16 cellular contexts compared by ENCODE assay signal in genomic region chr6:17031961-17032360, GRCh38.
DNase-seq lines count a peak whose midpoint lies in the region; ATAC-seq, FAIRE-seq and TF ChIP-seq lines count a peak whose summit lies in the region.
"Had no signal": no experiment of that assay in that cellular context is flagged by ENCODE, and none has a peak within 500 bp of the region (broad histone marks: within the 10 kb centered on the region; RNA-seq: fewer than 3 reads in every experiment).

No MANE protein-coding gene starts in this region.

- TF ChIP-seq EP300 in HepG2 (IDR thresholded peaks at IDR 0.05; ENCODE audit: low read depth in 2 of 2, low read length in 2 of 2): no peak
- TF ChIP-seq EP300 in HepG2 (CRISPR knock-in tag; IDR thresholded peaks at IDR 0.05; ENCODE audit: borderline replicate concordance): no peak

- H3K4me3 Mint-ChIP-seq in brain: peak overlapping the region in 4 of 5 experiments; percentile 45 to 80 (median 66)
- peak overlapping the region in 1 of 2 donors; percentile 19 for H3K4me3 Mint-ChIP-seq in CD14-positive monocyte
- no peak overlapping the region for H3K4me3 Mint-ChIP-seq in activated CD8-positive, alpha-beta memory T cell treated with anti-CD3 and anti-CD28 coated beads, Interleukin-2, amount 10 ng/mL, durations not matched to agents 7 days and 5 days
- H3K4me3 Mint-ChIP-seq: stimulated activated effector memory CD8-positive, alpha-beta T cell treated with anti-CD3 and anti-CD28 coated beads, Interleukin-12 subunit alpha, Interleukin-12 subunit beta, amount 100 ng/mL, for 72 hours had no signal

- H3K79me2 ChIP-seq in HepG2 (ENCODE audit: insufficient read depth, low read length): no peaks in the 10 kb centered on the region

- H3K4me2 ChIP-seq in HepG2 (ENCODE audit: low read depth, low read length): no peak overlapping the region

- no peak for FAIRE-seq in HepG2 (lab: Jason Lieb, UNC)
- FAIRE-seq: GM18507, H1 had no signal

- ATAC-seq in left ventricle myocardium superior (peak; percentile 82), HepG2 (no peak)
- ATAC-seq in activated CD8-positive, alpha-beta memory T cell treated with anti-CD3 and anti-CD28 coated beads, Interleukin-2, amount 10 ng/mL, durations not matched to agents 7 days and 5 days: no peak
- ATAC-seq: stimulated activated effector memory CD8-positive, alpha-beta T cell treated with anti-CD3 and anti-CD28 coated beads, Interleukin-12 subunit alpha, Interleukin-12 subunit beta, amount 100 ng/mL, for 72 hours had no signal

- WGBS in HepG2 (ENCODE audit: low lambda C conversion rate): 74% methylated on average over 19 of the region's 19 CpGs

- no peaks in the 10 kb centered on the region for H4K20me1 ChIP-seq in HepG2 (ENCODE audit: insufficient read depth, low read length)

- peaks cover 0 to 3% of the 10 kb centered on the region in 2 experiments; a peak in 2 of 5 replicates for H3K27me3 ChIP-seq in HepG2 (ENCODE audit: control insufficient read depth in 1 of 2, insufficient read depth in 2 of 2, low read length in 2 of 2)

- no peaks in the 10 kb centered on the region for H3K36me3 ChIP-seq in HepG2 (replicated peaks in 1 of 2; ENCODE audit: control insufficient read depth in 1 of 2, insufficient read depth in 2 of 2, low read length in 2 of 2)

- H3K9me3 Mint-ChIP-seq in brain: peaks cover 0 to 11% (median 0%) of the 10 kb centered on the region in 5 experiments
- peaks cover 0 to 13% (median 8%) of the 10 kb centered on the region in 7 donors for H3K9me3 Mint-ChIP-seq in CD14-positive monocyte
- no peaks in the 10 kb centered on the region for H3K9me3 Mint-ChIP-seq in activated CD8-positive, alpha-beta memory T cell treated with anti-CD3 and anti-CD28 coated beads, Interleukin-2, amount 10 ng/mL, durations not matched to agents 7 days and 5 days (ENCODE audit: low read depth)

- H3K9me3 ChIP-seq in HepG2 (ENCODE audit: low read length): no peaks in the 10 kb centered on the region

- no peak for TF ChIP-seq CTCF in brain (conservative IDR thresholded peaks at IDR 0.05)
- TF ChIP-seq CTCF in CD14-positive monocyte (IDR thresholded peaks at IDR 0.05): no peak
- TF ChIP-seq CTCF in HepG2 (CRISPR knock-in tag; IDR thresholded peaks at IDR 0.05): no peak

- H3K27ac ChIP-seq in HepG2 (ENCODE audit: extremely low read length, insufficient read depth, low read length): no peak overlapping the region

- POLR2A ChIA-PET in HepG2 (lab: Yijun Ruan, JAX): no interaction called here

- in situ Hi-C loops in HepG2 (cut with HindIII; ENCODE audit: extremely low pct_ligation_motif_present, low pct_unique_long_range_greater_than_20kb): no loop called here

- 0 out of 2 replicates have a peak, but pooled peaks cover 7% of the 10 kb centered on the region for H3K4me1 ChIP-seq in HepG2 (ENCODE audit: insufficient read depth, low read length)

- H3K27ac Mint-ChIP-seq in brain: peak overlapping the region in 4 of 5 experiments; percentile 92 to 98 (median 96)
- H3K27ac Mint-ChIP-seq in CD14-positive monocyte: no peak overlapping the region
- H3K27ac Mint-ChIP-seq in activated CD8-positive, alpha-beta memory T cell treated with anti-CD3 and anti-CD28 coated beads, Interleukin-2, amount 10 ng/mL, durations not matched to agents 7 days and 5 days: no peak overlapping the region
- H3K27ac Mint-ChIP-seq: stimulated activated effector memory CD8-positive, alpha-beta T cell treated with anti-CD3 and anti-CD28 coated beads, Interleukin-12 subunit alpha, Interleukin-12 subunit beta, amount 100 ng/mL, for 72 hours had no signal

- peak; percentile 62 for DNase-seq in COLO829 (ENCODE audit: low spot score)
- peak; percentile 45 for DNase-seq in left ventricle myocardium superior
- peak; percentile 39 to 92 (median 56) for DNase-seq in posterior cingulate gyrus
- no peak for DNase-seq in CD14-positive monocyte (ENCODE audit: low spot score)
- no peak for DNase-seq in HepG2 (ENCODE audit: low spot score)
- DNase-seq in activated CD8-positive, alpha-beta memory T cell treated with anti-CD3 and anti-CD28 coated beads, Interleukin-2, amount 10 ng/mL, durations not matched to agents 7 days and 5 days: no peak
- no peak for DNase-seq in NCI-H82 (lab: John Stamatoyannopoulos, UW)
- DNase-seq: activated T-cell treated with anti-CD3 and anti-CD28 coated beads, Interleukin-2, amount 50 U/mL, for 48 hours; islet precursor cell; MV-4-11; retina; SHP77 treated with DMSO at 0.1 percent for 48 hours had no signal

- intact Hi-C loops in left ventricle myocardium superior (cut with micrococcal nuclease) (no loop called here), posterior cingulate gyrus (cut with DNase I) (no loop called here), CD14-positive monocyte (cut with micrococcal nuclease) (no loop called here), HepG2 (cut with micrococcal nuclease; ENCODE audit: unreplicated experiment) (no loop called here)

- H3K9ac ChIP-seq in HepG2 (ENCODE audit: insufficient read depth, low read depth, low read length): no peak overlapping the region

- H3K27me3 Mint-ChIP-seq in brain: peaks cover 11% of the 10 kb centered on the region
- H3K27me3 Mint-ChIP-seq in CD14-positive monocyte (ENCODE audit: low read depth in 3 of 3): peaks cover 2 to 34% (median 32%) of the 10 kb centered on the region in 3 donors
- H3K27me3 Mint-ChIP-seq in activated CD8-positive, alpha-beta memory T cell treated with anti-CD3 and anti-CD28 coated beads, Interleukin-2, amount 10 ng/mL, durations not matched to agents 7 days and 5 days: peaks cover 7% of the 10 kb centered on the region

- no peak overlapping the region for H2AFZ ChIP-seq in HepG2 (ENCODE audit: low read length)

- no peak for TF ChIP-seq RAD21 in HepG2 (CRISPR knock-in tag; IDR thresholded peaks at IDR 0.05)

- TF ChIP-seq POLR2A in HepG2 (IDR thresholded peaks at IDR 0.05; ENCODE audit: insufficient read depth in 1 of 2, low read depth in 2 of 2, low read length in 2 of 2): no peak

- BruUV-seq in HepG2 (replicated peaks; lab: Mats Ljungman, UMichigan): no TSS peak

- H3K36me3 Mint-ChIP-seq in brain (no peaks in the 10 kb centered on the region), CD14-positive monocyte (no peaks in the 10 kb centered on the region)
- H3K36me3 Mint-ChIP-seq in activated CD8-positive, alpha-beta memory T cell treated with anti-CD3 and anti-CD28 coated beads, Interleukin-2, amount 10 ng/mL, durations not matched to agents 7 days and 5 days: no peaks in the 10 kb centered on the region
- H3K36me3 Mint-ChIP-seq: stimulated activated effector memory CD8-positive, alpha-beta T cell treated with anti-CD3 and anti-CD28 coated beads, Interleukin-12 subunit alpha, Interleukin-12 subunit beta, amount 100 ng/mL, for 72 hours had no signal

- H3K4me1 Mint-ChIP-seq in brain (peaks cover 55% of the 10 kb centered on the region), CD14-positive monocyte (no peaks in the 10 kb centered on the region)
- H3K4me1 Mint-ChIP-seq in activated CD8-positive, alpha-beta memory T cell treated with anti-CD3 and anti-CD28 coated beads, Interleukin-2, amount 10 ng/mL, durations not matched to agents 7 days and 5 days: no peaks in the 10 kb centered on the region
- H3K4me1 Mint-ChIP-seq: stimulated activated effector memory CD8-positive, alpha-beta T cell treated with anti-CD3 and anti-CD28 coated beads, Interleukin-12 subunit alpha, Interleukin-12 subunit beta, amount 100 ng/mL, for 72 hours had no signal

- no peak overlapping the region for H3K4me3 ChIP-seq in HepG2 (replicated peaks in 1 of 3; ENCODE audit: insufficient read depth in 1 of 3, low read depth in 2 of 3, low read length in 3 of 3)

- CTCF ChIA-PET in HepG2 (lab: Yijun Ruan, JAX; ENCODE audit: low intra/inter-chr PET ratio, low total read pairs): no interaction called here
- CTCF ChIA-PET in activated CD8-positive, alpha-beta memory T cell treated with anti-CD3 and anti-CD28 coated beads, Interleukin-2, amount 10 ng/mL, durations not matched to agents 7 days and 5 days (lab: Charles Lee): no interaction called here

TF ChIP-seq in HepG2, 621 proteins besides CTCF, POLR2A, EP300 and RAD21 (continues in another document):
- TF ChIP-seq CBX1 (IDR thresholded peaks at IDR 0.05; ENCODE audit: low read depth) (no peak), PLSCR1 (CRISPR knock-in tag; IDR thresholded peaks at IDR 0.05; ENCODE audit: borderline replicate concordance) (no peak), NFE2 (CRISPR knock-in tag; IDR thresholded peaks at IDR 0.05) (no peak), ZMYM3 (CRISPR knock-in tag; IDR thresholded peaks at IDR 0.05) (no peak), THRA (CRISPR knock-in tag; IDR thresholded peaks at IDR 0.05; ENCODE audit: borderline replicate concordance) (no peak), JUNB (CRISPR knock-in tag; IDR thresholded peaks at IDR 0.05; ENCODE audit: borderline replicate concordance) (no peak), HOXA7 (CRISPR knock-in tag; IDR thresholded peaks at IDR 0.05) (no peak), KDM4B (CRISPR knock-in tag; IDR thresholded peaks at IDR 0.05) (no peak), MED13 (CRISPR knock-in tag; IDR thresholded peaks at IDR 0.05) (no peak), TCF7L2 (IDR thresholded peaks at IDR 0.05; ENCODE audit: low read depth, low read length) (no peak), NBN (conservative IDR thresholded peaks at IDR 0.05) (no peak)

Comparison
In these comparisons a context has a peak if more than half of its experiments do, and no peak if none do; other contexts are left out.
1. DNase-seq: peak in COLO829 (single experiment), left ventricle myocardium superior (single experiment) and posterior cingulate gyrus (10 of 10); none in CD14-positive monocyte (single experiment), HepG2 (single experiment), activated CD8-positive, alpha-beta memory T cell treated with anti-CD3 and anti-CD28 coated beads, Interleukin-2, amount 10 ng/mL, durations not matched to agents 7 days and 5 days (single experiment) and NCI-H82 (single experiment).
2. H3K27ac Mint-ChIP-seq: peak in brain (4 of 5); none in CD14-positive monocyte (0 of 7) and activated CD8-positive, alpha-beta memory T cell treated with anti-CD3 and anti-CD28 coated beads, Interleukin-2, amount 10 ng/mL, durations not matched to agents 7 days and 5 days (single experiment).